Comparison of ENCODE assay signal across 25 cellular contexts in the genomic region with DNA sequence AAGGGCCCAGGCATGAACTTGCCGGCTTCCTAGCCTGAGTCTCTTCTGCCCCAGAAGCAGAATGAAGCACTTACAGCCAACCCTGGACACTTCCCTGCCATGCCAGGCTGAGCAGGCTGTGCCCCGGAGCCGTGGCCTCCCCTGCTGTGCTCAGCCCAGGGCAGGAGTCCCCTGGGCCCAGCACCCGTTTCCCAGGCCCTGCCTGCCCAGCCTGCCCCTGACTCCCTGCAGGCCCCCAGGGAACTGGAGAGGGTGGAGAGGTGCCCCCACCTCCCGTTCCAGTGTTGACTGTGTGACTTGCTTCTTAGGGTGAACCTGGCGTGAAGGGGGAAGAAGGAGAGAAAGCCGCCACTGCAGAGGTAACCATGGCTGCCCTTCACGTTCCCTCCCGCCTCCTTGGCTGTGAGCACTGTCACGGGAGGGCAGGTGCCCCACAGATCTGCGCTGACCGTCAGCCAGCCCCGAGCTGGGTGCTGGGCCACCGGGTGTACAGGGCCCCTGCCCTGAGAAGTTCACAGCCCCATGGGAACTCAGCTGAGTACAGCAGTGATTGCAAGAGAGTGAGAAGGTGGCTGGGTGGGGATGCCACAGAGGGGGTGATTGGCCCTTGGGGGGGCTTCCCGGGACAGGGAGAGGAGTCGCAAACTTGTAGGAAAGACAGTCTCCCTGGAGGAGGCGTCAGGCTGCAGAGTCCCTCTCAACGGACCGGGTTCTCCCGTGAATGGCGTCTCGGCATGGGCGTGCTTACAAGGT.
DNase-seq lines count a peak whose midpoint lies in the region; FAIRE-seq and TF ChIP-seq lines count a peak whose summit lies in the region.
"Had no signal": no experiment of that assay in that cellular context is flagged by ENCODE, and none has a peak within 500 bp of the region (broad histone marks: within the 10 kb centered on the region; RNA-seq: fewer than 3 reads in every experiment).

No MANE protein-coding gene starts in this region.

- H3K27me3 Mint-ChIP-seq in activated naive CD4-positive, alpha-beta T cell treated with anti-CD3 and anti-CD28 coated beads, Interleukin-2, amount 10 ng/mL, durations not matched to agents 7 days and 5 days, result peaks cover 4% of the 10 kb centered on the region
- H3K27me3 Mint-ChIP-seq in endothelial cell (ENCODE audit: unreplicated experiment), result peaks cover 7% of the 10 kb centered on the region
- no peaks in the 10 kb centered on the region for H3K27me3 Mint-ChIP-seq in activated CD4-positive, alpha-beta memory T cell treated with anti-CD3 and anti-CD28 coated beads, Interleukin-2, amount 10 ng/mL, durations not matched to agents 7 days and 5 days
- H3K27me3 Mint-ChIP-seq: CD4-positive, CD25-positive, alpha-beta regulatory T cell had no signal

- no peak for TF ChIP-seq CTCF in NB4 (IDR thresholded peaks at IDR 0.05; ENCODE audit: low read depth, low read length)
- TF ChIP-seq CTCF in endothelial cell (IDR thresholded peaks at IDR 0.05; ENCODE audit: unreplicated experiment), result no peak

- no peaks in the 10 kb centered on the region for H3K36me3 Mint-ChIP-seq in activated naive CD4-positive, alpha-beta T cell treated with anti-CD3 and anti-CD28 coated beads, Interleukin-2, amount 10 ng/mL, durations not matched to agents 7 days and 5 days
- H3K36me3 Mint-ChIP-seq in endothelial cell (ENCODE audit: low read depth, unreplicated experiment), result no peaks in the 10 kb centered on the region
- no peaks in the 10 kb centered on the region for H3K36me3 Mint-ChIP-seq in activated CD4-positive, alpha-beta memory T cell treated with anti-CD3 and anti-CD28 coated beads, Interleukin-2, amount 10 ng/mL, durations not matched to agents 7 days and 5 days (ENCODE audit: low read depth)
- H3K36me3 Mint-ChIP-seq: brain; CD4-positive, CD25-positive, alpha-beta regulatory T cell had no signal

- CTCF ChIA-PET in activated naive CD4-positive, alpha-beta T cell treated with anti-CD3 and anti-CD28 coated beads, Interleukin-2, amount 10 ng/mL, durations not matched to agents 7 days and 5 days (lab: Charles Lee), result interaction anchor here (2.9 kb wide), 1 partner anchor 10 kb away, joined by 10 read pairs; no protein-coding TSS in a partner anchor
- CTCF ChIA-PET in activated CD4-positive, alpha-beta memory T cell treated with anti-CD3 and anti-CD28 coated beads, Interleukin-2, amount 10 ng/mL, durations not matched to agents 7 days and 5 days (lab: Charles Lee), result interaction anchor here (1.0 kb wide), 1 partner anchor 10 kb away, joined by 3 read pairs; no protein-coding TSS in a partner anchor

- no peak overlapping the region for H3K4me3 ChIP-seq in NB4 (ENCODE audit: low read depth, low read length)
- H3K4me3 ChIP-seq: HAP-1, tibial nerve had no signal

- H3K4me1 Mint-ChIP-seq in activated naive CD4-positive, alpha-beta T cell treated with anti-CD3 and anti-CD28 coated beads, Interleukin-2, amount 10 ng/mL, durations not matched to agents 7 days and 5 days, result no peaks in the 10 kb centered on the region
- no peaks in the 10 kb centered on the region for H3K4me1 Mint-ChIP-seq in endothelial cell (ENCODE audit: unreplicated experiment)
- H3K4me1 Mint-ChIP-seq in activated CD4-positive, alpha-beta memory T cell treated with anti-CD3 and anti-CD28 coated beads, Interleukin-2, amount 10 ng/mL, durations not matched to agents 7 days and 5 days, result no peaks in the 10 kb centered on the region
- H3K4me1 Mint-ChIP-seq: brain; CD4-positive, CD25-positive, alpha-beta regulatory T cell had no signal

- POLR2A ChIA-PET in activated CD4-positive, alpha-beta memory T cell treated with anti-CD3 and anti-CD28 coated beads, Interleukin-2, amount 10 ng/mL, durations not matched to agents 7 days and 5 days (lab: Charles Lee), result no interaction called here

- peak; percentile 61 for FAIRE-seq in urothelium cell line (lab: Jason Lieb, UNC)
- FAIRE-seq: colon, G401.6 had no signal

- H3K27ac Mint-ChIP-seq in activated naive CD4-positive, alpha-beta T cell treated with anti-CD3 and anti-CD28 coated beads, Interleukin-2, amount 10 ng/mL, durations not matched to agents 7 days and 5 days, result no peak overlapping the region
- no peak overlapping the region for H3K27ac Mint-ChIP-seq in endothelial cell (ENCODE audit: unreplicated experiment)
- H3K27ac Mint-ChIP-seq in activated CD4-positive, alpha-beta memory T cell treated with anti-CD3 and anti-CD28 coated beads, Interleukin-2, amount 10 ng/mL, durations not matched to agents 7 days and 5 days, result no peak overlapping the region
- H3K27ac Mint-ChIP-seq: brain; CD4-positive, CD25-positive, alpha-beta regulatory T cell; stimulated activated naive CD8-positive, alpha-beta T cell treated with anti-CD3 and anti-CD28 coated beads, Interleukin-15, Interleukin-2, amounts not matched to agents 100 ng/mL and 50 ng/mL, for 24 hours had no signal

- TF ChIP-seq POLR2A in NB4 (IDR thresholded peaks at IDR 0.05; ENCODE audit: extremely low read depth, insufficient read length), result no peak

- peak; percentile 6 for DNase-seq in activated naive CD4-positive, alpha-beta T cell treated with anti-CD3 and anti-CD28 coated beads, Interleukin-2, amount 10 ng/mL, durations not matched to agents 7 days and 5 days
- no peak for DNase-seq in activated naive CD4-positive, alpha-beta T cell (lab: John Stamatoyannopoulos, UW)
- DNase-seq in NB4 (ENCODE audit: low read depth) (peak; percentile 27), mesenteric fat pad (ENCODE audit: low spot score) (peak; percentile 84), urothelium cell line (ENCODE audit: low spot score) (peak; percentile 12), endothelial cell (ENCODE audit: low spot score) (no peak), SHP77 (lab: John Stamatoyannopoulos, UW) (no peak)
- DNase-seq in activated CD4-positive, alpha-beta memory T cell treated with anti-CD3 and anti-CD28 coated beads, Interleukin-2, amount 10 ng/mL, durations not matched to agents 7 days and 5 days, result no peak
- DNase-seq: activated CD4-positive, alpha-beta T cell treated with anti-CD3 and anti-CD28 coated beads for 1 hour; activated CD8-positive, alpha-beta memory T cell treated with anti-CD3 and anti-CD28 coated beads for 24 hours; CD4-positive, CD25-positive, alpha-beta regulatory T cell; Kasumi-1; mammary epithelial cell; NCI-H187; NCI-H748 treated with DMSO at 0.1 percent for 48 hours; occipital lobe; retina; Right ventricle myocardium superior; stimulated activated CD4-positive, alpha-beta T cell treated with anti-CD3 and anti-CD28 coated beads, Interleukin-4, amount 100 ng/mL, for 24 hours had no signal

- H3K4me3 Mint-ChIP-seq in activated naive CD4-positive, alpha-beta T cell treated with anti-CD3 and anti-CD28 coated beads, Interleukin-2, amount 10 ng/mL, durations not matched to agents 7 days and 5 days, result no peak overlapping the region
- H3K4me3 Mint-ChIP-seq in endothelial cell (ENCODE audit: unreplicated experiment), result no peak overlapping the region
- H3K4me3 Mint-ChIP-seq in activated CD4-positive, alpha-beta memory T cell treated with anti-CD3 and anti-CD28 coated beads, Interleukin-2, amount 10 ng/mL, durations not matched to agents 7 days and 5 days, result no peak overlapping the region
- H3K4me3 Mint-ChIP-seq: brain; CD4-positive, CD25-positive, alpha-beta regulatory T cell; stimulated activated naive CD8-positive, alpha-beta T cell treated with anti-CD3 and anti-CD28 coated beads, Interleukin-15, Interleukin-2, amounts not matched to agents 100 ng/mL and 50 ng/mL, for 24 hours had no signal

- H3K9me3 Mint-ChIP-seq in activated naive CD4-positive, alpha-beta T cell treated with anti-CD3 and anti-CD28 coated beads, Interleukin-2, amount 10 ng/mL, durations not matched to agents 7 days and 5 days, result no peaks in the 10 kb centered on the region
- H3K9me3 Mint-ChIP-seq in endothelial cell (ENCODE audit: unreplicated experiment), result no peaks in the 10 kb centered on the region
- H3K9me3 Mint-ChIP-seq in activated CD4-positive, alpha-beta memory T cell treated with anti-CD3 and anti-CD28 coated beads, Interleukin-2, amount 10 ng/mL, durations not matched to agents 7 days and 5 days, result no peaks in the 10 kb centered on the region
- H3K9me3 Mint-ChIP-seq: brain; stimulated activated naive CD8-positive, alpha-beta T cell treated with anti-CD3 and anti-CD28 coated beads, Interleukin-15, Interleukin-2, amounts not matched to agents 100 ng/mL and 50 ng/mL, for 24 hours had no signal

Comparison
In these comparisons a context has a peak if more than half of its experiments do, and no peak if none do; other contexts are left out.
1. DNase-seq: peak in activated naive CD4-positive, alpha-beta T cell treated with anti-CD3 and anti-CD28 coated beads, Interleukin-2, amount 10 ng/mL, durations not matched to agents 7 days and 5 days (single experiment), NB4 (single experiment), mesenteric fat pad (single experiment) and urothelium cell line (single experiment); none in activated naive CD4-positive, alpha-beta T cell (0 of 4), endothelial cell (single experiment), SHP77 (0 of 2) and activated CD4-positive, alpha-beta memory T cell treated with anti-CD3 and anti-CD28 coated beads, Interleukin-2, amount 10 ng/mL, durations not matched to agents 7 days and 5 days (single experiment).